In genomic region chr5:141858084-141858765, GRCh38 we compare ENCODE assay signal across 1 cellular context.
TF ChIP-seq lines count a peak whose summit lies in the region.

No MANE protein-coding gene starts in this region.

TF ChIP-seq in WTC11, 78 proteins besides CTCF, POLR2A, EP300 and RAD21 (continued from another document):
- TF ChIP-seq AFF4 (CRISPR knock-in tag; IDR thresholded peaks at IDR 0.05; ENCODE audit: borderline replicate concordance) (no peak), NR2C2 (CRISPR knock-in tag; IDR thresholded peaks at IDR 0.05) (no peak)
- TF ChIP-seq, protein P1, sequence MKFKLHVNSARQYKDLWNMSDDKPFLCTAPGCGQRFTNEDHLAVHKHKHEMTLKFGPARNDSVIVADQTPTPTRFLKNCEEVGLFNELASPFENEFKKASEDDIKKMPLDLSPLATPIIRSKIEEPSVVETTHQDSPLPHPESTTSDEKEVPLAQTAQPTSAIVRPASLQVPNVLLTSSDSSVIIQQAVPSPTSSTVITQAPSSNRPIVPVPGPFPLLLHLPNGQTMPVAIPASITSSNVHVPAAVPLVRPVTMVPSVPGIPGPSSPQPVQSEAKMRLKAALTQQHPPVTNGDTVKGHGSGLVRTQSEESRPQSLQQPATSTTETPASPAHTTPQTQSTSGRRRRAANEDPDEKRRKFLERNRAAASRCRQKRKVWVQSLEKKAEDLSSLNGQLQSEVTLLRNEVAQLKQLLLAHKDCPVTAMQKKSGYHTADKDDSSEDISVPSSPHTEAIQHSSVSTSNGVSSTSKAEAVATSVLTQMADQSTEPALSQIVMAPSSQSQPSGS (CRISPR knock-in tag; IDR thresholded peaks at IDR 0.05; ENCODE audit: borderline replicate concordance, low read depth), result no peak
- TF ChIP-seq, protein P2, sequence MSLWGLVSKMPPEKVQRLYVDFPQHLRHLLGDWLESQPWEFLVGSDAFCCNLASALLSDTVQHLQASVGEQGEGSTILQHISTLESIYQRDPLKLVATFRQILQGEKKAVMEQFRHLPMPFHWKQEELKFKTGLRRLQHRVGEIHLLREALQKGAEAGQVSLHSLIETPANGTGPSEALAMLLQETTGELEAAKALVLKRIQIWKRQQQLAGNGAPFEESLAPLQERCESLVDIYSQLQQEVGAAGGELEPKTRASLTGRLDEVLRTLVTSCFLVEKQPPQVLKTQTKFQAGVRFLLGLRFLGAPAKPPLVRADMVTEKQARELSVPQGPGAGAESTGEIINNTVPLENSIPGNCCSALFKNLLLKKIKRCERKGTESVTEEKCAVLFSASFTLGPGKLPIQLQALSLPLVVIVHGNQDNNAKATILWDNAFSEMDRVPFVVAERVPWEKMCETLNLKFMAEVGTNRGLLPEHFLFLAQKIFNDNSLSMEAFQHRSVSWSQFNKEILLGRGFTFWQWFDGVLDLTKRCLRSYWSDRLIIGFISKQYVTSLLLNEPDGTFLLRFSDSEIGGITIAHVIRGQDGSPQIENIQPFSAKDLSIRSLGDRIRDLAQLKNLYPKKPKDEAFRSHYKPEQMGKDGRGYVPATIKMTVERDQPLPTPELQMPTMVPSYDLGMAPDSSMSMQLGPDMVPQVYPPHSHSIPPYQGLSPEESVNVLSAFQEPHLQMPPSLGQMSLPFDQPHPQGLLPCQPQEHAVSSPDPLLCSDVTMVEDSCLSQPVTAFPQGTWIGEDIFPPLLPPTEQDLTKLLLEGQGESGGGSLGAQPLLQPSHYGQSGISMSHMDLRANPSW (CRISPR knock-in tag; conservative IDR thresholded peaks at IDR 0.05; ENCODE audit: low read depth), result no peak
